Comparison of ENCODE assay signal across 26 cellular contexts in the genomic region with DNA sequence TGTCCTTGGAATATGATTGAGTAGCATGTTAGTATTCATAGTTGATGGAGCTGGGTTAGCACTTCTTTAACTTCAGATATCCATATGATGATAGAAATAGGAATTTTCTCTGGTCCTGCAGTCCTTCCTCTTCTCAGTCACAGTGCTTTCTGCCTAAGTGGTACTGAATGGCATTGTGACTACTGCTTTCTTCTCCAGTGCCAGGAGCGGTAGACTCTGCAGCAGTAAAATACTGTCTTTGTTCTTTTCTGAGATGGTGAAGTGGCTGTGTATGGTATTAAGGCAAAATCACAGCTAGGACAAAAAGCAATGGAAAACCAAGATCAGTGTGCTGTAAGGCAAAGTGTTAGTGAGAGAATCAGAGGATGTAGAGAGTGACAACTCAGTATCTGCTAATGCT. TPM values are rescaled to one million over a fixed set of nuclear protein-coding genes. Genes with fewer than 3 reads are reported as not detected.
DNase-seq lines count a peak whose midpoint lies in the region; ATAC-seq, FAIRE-seq and TF ChIP-seq lines count a peak whose summit lies in the region.
"Had no signal": no experiment of that assay in that cellular context is flagged by ENCODE, and none has a peak within 500 bp of the region (broad histone marks: within the 10 kb centered on the region; RNA-seq: fewer than 3 reads in every experiment).

No MANE protein-coding gene starts in this region.

- peak overlapping the region; percentile 4 for H3K27ac ChIP-seq in neutrophil
- H3K27ac ChIP-seq: adrenal gland, heart left ventricle had no signal

- no peaks in the 10 kb centered on the region for H3K4me1 ChIP-seq in neutrophil (ENCODE audit: control insufficient read depth in 1 of 2, insufficient read depth in 1 of 2, low read depth in 1 of 2, low read length in 1 of 2)
- H3K4me1 ChIP-seq: adrenal gland had no signal

- DNase-seq in AG20443 (ENCODE audit: low spot score) (peak; percentile 5), HFFc6 (no peak), frontal cortex (ENCODE audit: low spot score in 2 of 2) (peak; percentile 11 to 26), NCI-H748 treated with DMSO at 0.1 percent for 48 hours (lab: John Stamatoyannopoulos, UW) (no peak)
- DNase-seq in activated T-cell treated with anti-CD3 and anti-CD28 coated beads, Interleukin-2, amount 50 U/mL, for 1 hour = no peak
- DNase-seq: activated CD4-positive, alpha-beta T cell treated with anti-CD3 and anti-CD28 coated beads, Interleukin-2, amount 10 ng/mL, durations not matched to agents 7 days and 5 days; activated CD8-positive, alpha-beta memory T cell treated with anti-CD3 and anti-CD28 coated beads, Interleukin-2, amount 50 U/mL, for 4 hours; activated gamma-delta T cell; adrenal gland; CD8-positive, alpha-beta memory T cell; cerebellar nuclear complex; DND-41; endodermal cell; heart left ventricle; Karpas-422; mesendoderm; NCI-H1092; NCI-H2081 treated with DMSO at 0.1 percent for 48 hours; NCI-H510A treated with DMSO at 0.1 percent for 48 hours; retina; SW 1271 had no signal

- H3K27me3 Mint-ChIP-seq in HFFc6 (ENCODE audit: insufficient read depth) = no peaks in the 10 kb centered on the region; the same call in 1 of the 2 replicates
- H3K27me3 Mint-ChIP-seq: activated CD4-positive, alpha-beta T cell treated with anti-CD3 and anti-CD28 coated beads, Interleukin-2, amount 10 ng/mL, durations not matched to agents 7 days and 5 days; CD8-positive, alpha-beta memory T cell had no signal

- ATAC-seq in HG02678 (IDR thresholded peaks at IDR 0.05; ENCODE audit: unreplicated experiment) = no peak
- ATAC-seq in GM18520 (IDR thresholded peaks at IDR 0.05; ENCODE audit: unreplicated experiment) = no peak
- ATAC-seq: heart left ventricle had no signal

- H3K36me3 ChIP-seq in neutrophil = no peaks in the 10 kb centered on the region
- H3K36me3 ChIP-seq: adrenal gland had no signal

- H3K27me3 ChIP-seq in neutrophil = no peaks in the 10 kb centered on the region
- H3K27me3 ChIP-seq: adrenal gland, heart left ventricle had no signal

- peak overlapping the region; percentile 50; the same call in 1 of the 2 replicates for H3K27ac Mint-ChIP-seq in HFFc6
- H3K27ac Mint-ChIP-seq: activated CD4-positive, alpha-beta T cell treated with anti-CD3 and anti-CD28 coated beads, Interleukin-2, amount 10 ng/mL, durations not matched to agents 7 days and 5 days had no signal

- H3K36me3 Mint-ChIP-seq in HFFc6 (ENCODE audit: low read depth) = peaks cover 10% of the 10 kb centered on the region

- no peak overlapping the region for H3K4me3 Mint-ChIP-seq in HFFc6
- H3K4me3 Mint-ChIP-seq: activated CD4-positive, alpha-beta T cell treated with anti-CD3 and anti-CD28 coated beads, Interleukin-2, amount 10 ng/mL, durations not matched to agents 7 days and 5 days; endodermal cell had no signal

- H3K9me3 Mint-ChIP-seq in HFFc6 = no peaks in the 10 kb centered on the region

- no peak for FAIRE-seq in frontal cortex (lab: Jason Lieb, UNC)
- FAIRE-seq: islet of Langerhans, TTC549 had no signal

- H3K9me3 ChIP-seq in neutrophil = no peaks in the 10 kb centered on the region

- H3K4me3 ChIP-seq in neutrophil (ENCODE audit: low read depth in 1 of 2, low read length in 1 of 2) = no peak overlapping the region
- H3K4me3 ChIP-seq: adrenal gland, heart left ventricle had no signal

- TF ChIP-seq CTCF in HFFc6 (IDR thresholded peaks at IDR 0.05) (no peak), neutrophil (IDR thresholded peaks at IDR 0.05) (no peak)

- H3K4me1 Mint-ChIP-seq in HFFc6 (ENCODE audit: low read depth) = peaks cover 23% of the 10 kb centered on the region

RNA-seq across cellular contexts. Expression of a gene that starts 46.6 kb away (rescaled TPM):
- 10 to 100 TPM; 32.3 to 47.4 (median 34.1) TPM for total RNA-seq in HFFc6 (2021; fragmentation: NEBNext Ultra II Directional; extraction: Animal tissue kit (Norgen Biotek cat#: 25700))
- total RNA-seq in frontal cortex = 33.4 TPM

Comparison
In these comparisons a context has a peak if more than half of its experiments do, and no peak if none do; other contexts are left out.
1. DNase-seq: peak in AG20443 (single experiment) and frontal cortex (2 of 2); none in HFFc6 (single experiment), NCI-H748 treated with DMSO at 0.1 percent for 48 hours (single experiment) and activated T-cell treated with anti-CD3 and anti-CD28 coated beads, Interleukin-2, amount 50 U/mL, for 1 hour (single experiment).